12 cellular contexts compared by ENCODE assay signal in the genomic region with DNA sequence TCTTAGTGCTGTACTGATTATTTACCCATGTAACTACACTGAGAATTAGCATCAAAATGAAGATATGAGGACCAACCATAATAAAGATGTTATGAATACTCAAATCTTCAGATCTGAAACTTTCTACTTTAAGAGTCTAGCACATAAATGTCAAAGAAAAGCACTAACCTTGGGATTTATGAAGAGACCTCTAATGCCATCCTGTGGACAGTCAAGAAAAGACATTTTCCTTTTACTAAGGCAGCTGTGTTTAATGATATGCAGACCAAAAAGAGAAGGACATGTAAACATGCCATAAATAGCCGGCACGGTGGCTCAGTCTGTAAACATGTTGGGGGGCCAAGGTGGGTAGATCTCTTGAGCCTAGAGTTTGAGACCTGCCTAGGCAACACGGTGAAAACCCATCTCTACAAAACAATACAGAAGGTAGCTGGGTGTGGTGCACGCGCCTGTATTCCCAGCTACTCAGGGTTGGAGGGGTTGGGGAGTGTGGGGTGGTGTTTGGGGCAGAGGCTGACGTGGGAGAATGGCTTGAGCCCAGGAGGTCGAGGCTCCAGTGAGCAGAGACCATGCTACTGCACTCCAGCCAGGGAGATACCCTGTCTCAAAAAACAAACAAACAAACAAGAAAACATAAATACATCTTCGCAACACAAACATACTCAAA.
DNase-seq lines count a peak whose midpoint lies in the region; ATAC-seq, FAIRE-seq and TF ChIP-seq lines count a peak whose summit lies in the region.
"Had no signal": no experiment of that assay in that cellular context is flagged by ENCODE, and none has a peak within 500 bp of the region (broad histone marks: within the 10 kb centered on the region; RNA-seq: fewer than 3 reads in every experiment).

No MANE protein-coding gene starts in this region.

- no peak overlapping the region for H3K9ac ChIP-seq in endothelial cell of umbilical vein (replicated peaks; ENCODE audit: extremely low read depth, insufficient read depth, low read length)
- H3K9ac ChIP-seq: parathyroid adenoma had no signal

- peak; percentile 8 for FAIRE-seq in endothelial cell of umbilical vein (lab: Jason Lieb, UNC)

- TF ChIP-seq CTCF in endothelial cell of umbilical vein (IDR thresholded peaks at IDR 0.05; ENCODE audit: extremely low read depth in 1 of 2, insufficient read depth in 1 of 2, low read depth in 1 of 2, low read length in 2 of 2) (peak; percentile 21 to 22), heart right ventricle (IDR thresholded peaks at IDR 0.05) (peak in 2 of 9 donors; percentile 14)

- ATAC-seq in left cardiac atrium, result no peak
- ATAC-seq in heart right ventricle, result no peak
- ATAC-seq: heart left ventricle had no signal

- H3K9me1 ChIP-seq in endothelial cell of umbilical vein (replicated peaks; ENCODE audit: control insufficient read depth, extremely low read depth, insufficient read depth, low read length), result no peaks in the 10 kb centered on the region

- CTCF ChIA-PET in endothelial cell of umbilical vein (lab: Charles Lee), result interaction anchor here (0.6 to 3.0 kb wide), 15 partner anchors 8 to 1814 kb away, joined by 3 to 46 read pairs (median 5); a partner anchor contains a TSS

- no peaks in the 10 kb centered on the region for H4K20me1 ChIP-seq in endothelial cell of umbilical vein (replicated peaks; ENCODE audit: control insufficient read depth, extremely low read depth, insufficient read depth, low read length)

- dilution Hi-C loops in endothelial cell of umbilical vein (cut with MboI; ENCODE audit: extremely low pct_ligation_motif_present, low sequenced_read_pairs), result no loop called here

- no peaks in the 10 kb centered on the region for H3K27me3 ChIP-seq in endothelial cell of umbilical vein (ENCODE audit: control insufficient read depth in 2 of 2, insufficient read depth in 2 of 2, low read length in 2 of 2)
- H3K27me3 ChIP-seq in heart right ventricle, result no peaks in the 10 kb centered on the region
- H3K27me3 ChIP-seq: heart left ventricle had no signal

- H3K9me3 ChIP-seq in endothelial cell of umbilical vein (replicated peaks; ENCODE audit: control insufficient read depth, insufficient read depth, low read length) (no peaks in the 10 kb centered on the region), heart right ventricle (no peaks in the 10 kb centered on the region)

- H2AFZ ChIP-seq in endothelial cell of umbilical vein (ENCODE audit: low read depth, low read length), result peak overlapping the region; percentile 88
- H2AFZ ChIP-seq: parathyroid adenoma had no signal

- no TSS peak for BruUV-seq in endothelial cell of umbilical vein (replicated peaks; lab: Mats Ljungman, UMichigan)

- intact Hi-C loops in endothelial cell of umbilical vein (cut with micrococcal nuclease), result loop anchor here (1.0 kb wide), 2 partner anchors 97 to 1570 kb away; no protein-coding TSS in a partner anchor
- intact Hi-C loops in left cardiac atrium (cut with DNase I), result no loop called here
- intact Hi-C loops in heart right ventricle (cut with DNase I), result no loop called here

- H3K36me3 ChIP-seq in endothelial cell of umbilical vein (ENCODE audit: control insufficient read depth in 2 of 2, extremely low read depth in 1 of 2, insufficient read depth in 2 of 2, low read length in 2 of 2) (no peaks in the 10 kb centered on the region), heart right ventricle (no peaks in the 10 kb centered on the region)
- H3K36me3 ChIP-seq: heart left ventricle had no signal

- POLR2A ChIA-PET in endothelial cell of umbilical vein (lab: Charles Lee), result no interaction called here

- peak; percentile 14 for DNase-seq in NCI-H2196 (lab: John Stamatoyannopoulos, UW; ENCODE audit: unreplicated experiment)
- DNase-seq in NCI-H2196 treated with DMSO at 0.1 percent for 48 hours (lab: John Stamatoyannopoulos, UW; ENCODE audit: unreplicated experiment), result no peak
- peak; percentile 21 for DNase-seq in NCI-H524 treated with DMSO at 0.1 percent for 48 hours (lab: John Stamatoyannopoulos, UW)
- peak; percentile 64 for DNase-seq in endothelial cell of umbilical vein (ENCODE audit: low read depth, low spot score)
- DNase-seq in renal cortical epithelial cell (ENCODE audit: low read depth), result peak; percentile 24
- DNase-seq in left cardiac atrium, result no peak
- DNase-seq in heart right ventricle, result no peak
- DNase-seq in NCI-H187 (lab: John Stamatoyannopoulos, UW), result no peak
- DNase-seq: 8988T; activated naive CD8-positive, alpha-beta T cell treated with anti-CD3 and anti-CD28 coated beads, Interleukin-2, amount 10 ng/mL, durations not matched to agents 7 days and 5 days; heart left ventricle had no signal

- H3K4me1 ChIP-seq in endothelial cell of umbilical vein (ENCODE audit: control insufficient read depth, extremely low read depth, insufficient read depth, low read length) (peaks cover 27% of the 10 kb centered on the region), heart right ventricle (no peaks in the 10 kb centered on the region)
- H3K4me1 ChIP-seq: heart left ventricle, parathyroid adenoma had no signal

- H3K4me3 ChIP-seq in endothelial cell of umbilical vein (replicated peaks in 1 of 3; ENCODE audit: insufficient read depth in 1 of 3, low read depth in 1 of 3, low read length in 3 of 3) (no peak overlapping the region), heart right ventricle (no peak overlapping the region)
- H3K4me3 ChIP-seq: heart left ventricle had no signal

- H3K27ac ChIP-seq in endothelial cell of umbilical vein (ENCODE audit: insufficient read depth, low read depth, low read length) (no peak overlapping the region), heart right ventricle (no peak overlapping the region)
- H3K27ac ChIP-seq: heart left ventricle, parathyroid adenoma had no signal

- H3K79me2 ChIP-seq in endothelial cell of umbilical vein (ENCODE audit: control insufficient read depth, insufficient read depth, low read length), result no peaks in the 10 kb centered on the region
- H3K79me2 ChIP-seq: parathyroid adenoma had no signal

- TF ChIP-seq POLR2A in endothelial cell of umbilical vein (IDR thresholded peaks at IDR 0.05; ENCODE audit: low read depth, low read length), result no peak

- H3K4me2 ChIP-seq in endothelial cell of umbilical vein (ENCODE audit: insufficient read depth, low read length), result no peak overlapping the region

- WGBS in heart right ventricle, 2 donors, result 45 to 47% methylated on average over 8 of the region's 8 CpGs

TF ChIP-seq in endothelial cell of umbilical vein, 7 proteins besides CTCF, POLR2A, EP300 and RAD21:
- TF ChIP-seq, protein P1, sequence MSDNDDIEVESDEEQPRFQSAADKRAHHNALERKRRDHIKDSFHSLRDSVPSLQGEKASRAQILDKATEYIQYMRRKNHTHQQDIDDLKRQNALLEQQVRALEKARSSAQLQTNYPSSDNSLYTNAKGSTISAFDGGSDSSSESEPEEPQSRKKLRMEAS (IDR thresholded peaks at IDR 0.05; ENCODE audit: insufficient read depth, insufficient read length), result no peak
- TF ChIP-seq FOS (IDR thresholded peaks at IDR 0.05; ENCODE audit: borderline replicate concordance, insufficient read depth, low read length), result no peak
- no peak for TF ChIP-seq EZH2 (IDR thresholded peaks at IDR 0.05; ENCODE audit: borderline replicate concordance, low read depth, low read length, severe bottlenecking)
- TF ChIP-seq JUN (IDR thresholded peaks at IDR 0.05; ENCODE audit: borderline replicate concordance, insufficient read depth, insufficient read length, low read depth), result no peak

Comparison
In these comparisons a context has a peak if more than half of its experiments do, and no peak if none do; other contexts are left out.
1. DNase-seq: peak in NCI-H2196 (single experiment), NCI-H524 treated with DMSO at 0.1 percent for 48 hours (single experiment), endothelial cell of umbilical vein (single experiment) and renal cortical epithelial cell (single experiment); none in NCI-H2196 treated with DMSO at 0.1 percent for 48 hours (single experiment), left cardiac atrium (single experiment), heart right ventricle (0 of 2) and NCI-H187 (0 of 2).